1 cellular context compared by ENCODE assay signal in the genomic region with DNA sequence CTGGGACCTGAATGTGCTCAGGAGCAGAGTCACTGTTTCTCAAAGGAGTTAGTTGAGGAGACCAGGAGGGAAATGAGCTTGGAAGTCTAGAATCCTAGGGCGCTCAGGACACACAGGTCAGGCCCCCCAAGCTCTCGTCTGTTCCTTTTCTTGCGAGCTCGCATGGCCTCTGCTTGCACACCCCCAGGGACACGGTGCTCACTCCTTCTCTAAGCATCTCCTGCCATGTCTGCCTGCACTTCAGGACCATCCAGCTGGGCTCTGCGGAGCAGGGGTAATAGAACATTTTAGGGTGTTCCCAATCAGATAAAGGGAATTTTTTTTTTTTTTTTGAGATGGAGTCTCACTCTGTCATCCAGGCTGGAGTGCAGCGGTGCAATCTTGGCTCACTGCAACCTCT.
TF ChIP-seq lines count a peak whose summit lies in the region.

No MANE protein-coding gene starts in this region.

TF ChIP-seq in HepG2, 621 proteins besides CTCF, POLR2A, EP300 and RAD21 (continued from another document):
- TF ChIP-seq, protein P1, sequence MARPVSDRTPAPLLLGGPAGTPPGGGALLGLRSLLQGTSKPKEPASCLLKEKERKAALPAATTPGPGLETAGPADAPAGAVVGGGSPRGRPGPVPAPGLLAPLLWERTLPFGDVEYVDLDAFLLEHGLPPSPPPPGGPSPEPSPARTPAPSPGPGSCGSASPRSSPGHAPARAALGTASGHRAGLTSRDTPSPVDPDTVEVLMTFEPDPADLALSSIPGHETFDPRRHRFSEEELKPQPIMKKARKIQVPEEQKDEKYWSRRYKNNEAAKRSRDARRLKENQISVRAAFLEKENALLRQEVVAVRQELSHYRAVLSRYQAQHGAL (CRISPR knock-in tag; IDR thresholded peaks at IDR 0.05; ENCODE audit: not compliant biosample characterization): no peak
- TF ChIP-seq TCF7L2 (IDR thresholded peaks at IDR 0.05; ENCODE audit: low read depth, low read length) (no peak), ZIK1 (CRISPR knock-in tag; IDR thresholded peaks at IDR 0.05; ENCODE audit: borderline replicate concordance, low read depth) (no peak), HDAC6 (IDR thresholded peaks at IDR 0.05; ENCODE audit: low read depth, low read length) (no peak), HOXA7 (CRISPR knock-in tag; IDR thresholded peaks at IDR 0.05) (no peak), ZBTB7B (CRISPR knock-in tag; IDR thresholded peaks at IDR 0.05) (no peak), GTF3A (CRISPR knock-in tag; conservative IDR thresholded peaks at IDR 0.05) (no peak), U2AF1 (optimal IDR thresholded peaks at IDR 0.05; ENCODE audit: low read depth, low read length) (no peak), PTBP1 (IDR thresholded peaks at IDR 0.05; ENCODE audit: low read depth, low read length, poor library complexity, severe bottlenecking) (no peak), FOXA3 (CRISPR knock-in tag; IDR thresholded peaks at IDR 0.05) (no peak), ZNF577 (CRISPR knock-in tag; IDR thresholded peaks at IDR 0.05; ENCODE audit: borderline replicate concordance, low read depth) (no peak)
- TF ChIP-seq, protein P2, sequence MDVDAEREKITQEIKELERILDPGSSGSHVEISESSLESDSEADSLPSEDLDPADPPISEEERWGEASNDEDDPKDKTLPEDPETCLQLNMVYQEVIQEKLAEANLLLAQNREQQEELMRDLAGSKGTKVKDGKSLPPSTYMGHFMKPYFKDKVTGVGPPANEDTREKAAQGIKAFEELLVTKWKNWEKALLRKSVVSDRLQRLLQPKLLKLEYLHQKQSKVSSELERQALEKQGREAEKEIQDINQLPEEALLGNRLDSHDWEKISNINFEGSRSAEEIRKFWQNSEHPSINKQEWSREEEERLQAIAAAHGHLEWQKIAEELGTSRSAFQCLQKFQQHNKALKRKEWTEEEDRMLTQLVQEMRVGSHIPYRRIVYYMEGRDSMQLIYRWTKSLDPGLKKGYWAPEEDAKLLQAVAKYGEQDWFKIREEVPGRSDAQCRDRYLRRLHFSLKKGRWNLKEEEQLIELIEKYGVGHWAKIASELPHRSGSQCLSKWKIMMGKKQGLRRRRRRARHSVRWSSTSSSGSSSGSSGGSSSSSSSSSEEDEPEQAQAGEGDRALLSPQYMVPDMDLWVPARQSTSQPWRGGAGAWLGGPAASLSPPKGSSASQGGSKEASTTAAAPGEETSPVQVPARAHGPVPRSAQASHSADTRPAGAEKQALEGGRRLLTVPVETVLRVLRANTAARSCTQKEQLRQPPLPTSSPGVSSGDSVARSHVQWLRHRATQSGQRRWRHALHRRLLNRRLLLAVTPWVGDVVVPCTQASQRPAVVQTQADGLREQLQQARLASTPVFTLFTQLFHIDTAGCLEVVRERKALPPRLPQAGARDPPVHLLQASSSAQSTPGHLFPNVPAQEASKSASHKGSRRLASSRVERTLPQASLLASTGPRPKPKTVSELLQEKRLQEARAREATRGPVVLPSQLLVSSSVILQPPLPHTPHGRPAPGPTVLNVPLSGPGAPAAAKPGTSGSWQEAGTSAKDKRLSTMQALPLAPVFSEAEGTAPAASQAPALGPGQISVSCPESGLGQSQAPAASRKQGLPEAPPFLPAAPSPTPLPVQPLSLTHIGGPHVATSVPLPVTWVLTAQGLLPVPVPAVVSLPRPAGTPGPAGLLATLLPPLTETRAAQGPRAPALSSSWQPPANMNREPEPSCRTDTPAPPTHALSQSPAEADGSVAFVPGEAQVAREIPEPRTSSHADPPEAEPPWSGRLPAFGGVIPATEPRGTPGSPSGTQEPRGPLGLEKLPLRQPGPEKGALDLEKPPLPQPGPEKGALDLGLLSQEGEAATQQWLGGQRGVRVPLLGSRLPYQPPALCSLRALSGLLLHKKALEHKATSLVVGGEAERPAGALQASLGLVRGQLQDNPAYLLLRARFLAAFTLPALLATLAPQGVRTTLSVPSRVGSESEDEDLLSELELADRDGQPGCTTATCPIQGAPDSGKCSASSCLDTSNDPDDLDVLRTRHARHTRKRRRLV (CRISPR knock-in tag; IDR thresholded peaks at IDR 0.05): no peak
- TF ChIP-seq, protein P3, sequence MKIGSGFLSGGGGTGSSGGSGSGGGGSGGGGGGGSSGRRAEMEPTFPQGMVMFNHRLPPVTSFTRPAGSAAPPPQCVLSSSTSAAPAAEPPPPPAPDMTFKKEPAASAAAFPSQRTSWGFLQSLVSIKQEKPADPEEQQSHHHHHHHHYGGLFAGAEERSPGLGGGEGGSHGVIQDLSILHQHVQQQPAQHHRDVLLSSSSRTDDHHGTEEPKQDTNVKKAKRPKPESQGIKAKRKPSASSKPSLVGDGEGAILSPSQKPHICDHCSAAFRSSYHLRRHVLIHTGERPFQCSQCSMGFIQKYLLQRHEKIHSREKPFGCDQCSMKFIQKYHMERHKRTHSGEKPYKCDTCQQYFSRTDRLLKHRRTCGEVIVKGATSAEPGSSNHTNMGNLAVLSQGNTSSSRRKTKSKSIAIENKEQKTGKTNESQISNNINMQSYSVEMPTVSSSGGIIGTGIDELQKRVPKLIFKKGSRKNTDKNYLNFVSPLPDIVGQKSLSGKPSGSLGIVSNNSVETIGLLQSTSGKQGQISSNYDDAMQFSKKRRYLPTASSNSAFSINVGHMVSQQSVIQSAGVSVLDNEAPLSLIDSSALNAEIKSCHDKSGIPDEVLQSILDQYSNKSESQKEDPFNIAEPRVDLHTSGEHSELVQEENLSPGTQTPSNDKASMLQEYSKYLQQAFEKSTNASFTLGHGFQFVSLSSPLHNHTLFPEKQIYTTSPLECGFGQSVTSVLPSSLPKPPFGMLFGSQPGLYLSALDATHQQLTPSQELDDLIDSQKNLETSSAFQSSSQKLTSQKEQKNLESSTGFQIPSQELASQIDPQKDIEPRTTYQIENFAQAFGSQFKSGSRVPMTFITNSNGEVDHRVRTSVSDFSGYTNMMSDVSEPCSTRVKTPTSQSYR (CRISPR knock-in tag; IDR thresholded peaks at IDR 0.05; ENCODE audit: borderline replicate concordance): no peak
- TF ChIP-seq, protein P4, sequence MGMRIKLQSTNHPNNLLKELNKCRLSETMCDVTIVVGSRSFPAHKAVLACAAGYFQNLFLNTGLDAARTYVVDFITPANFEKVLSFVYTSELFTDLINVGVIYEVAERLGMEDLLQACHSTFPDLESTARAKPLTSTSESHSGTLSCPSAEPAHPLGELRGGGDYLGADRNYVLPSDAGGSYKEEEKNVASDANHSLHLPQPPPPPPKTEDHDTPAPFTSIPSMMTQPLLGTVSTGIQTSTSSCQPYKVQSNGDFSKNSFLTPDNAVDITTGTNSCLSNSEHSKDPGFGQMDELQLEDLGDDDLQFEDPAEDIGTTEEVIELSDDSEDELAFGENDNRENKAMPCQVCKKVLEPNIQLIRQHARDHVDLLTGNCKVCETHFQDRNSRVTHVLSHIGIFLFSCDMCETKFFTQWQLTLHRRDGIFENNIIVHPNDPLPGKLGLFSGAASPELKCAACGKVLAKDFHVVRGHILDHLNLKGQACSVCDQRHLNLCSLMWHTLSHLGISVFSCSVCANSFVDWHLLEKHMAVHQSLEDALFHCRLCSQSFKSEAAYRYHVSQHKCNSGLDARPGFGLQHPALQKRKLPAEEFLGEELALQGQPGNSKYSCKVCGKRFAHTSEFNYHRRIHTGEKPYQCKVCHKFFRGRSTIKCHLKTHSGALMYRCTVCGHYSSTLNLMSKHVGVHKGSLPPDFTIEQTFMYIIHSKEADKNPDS (CRISPR knock-in tag; IDR thresholded peaks at IDR 0.05): no peak
TF ChIP-seq in HepG2: peak in this region for 0.
